27 cellular contexts compared by ENCODE assay signal in genomic region chr9:113738506-113738897, GRCh38.
A peak's percentile ranks its signal among the peaks of the same experiment; 100 is the strongest.
DNase-seq lines count a peak whose midpoint lies in the region; ATAC-seq and FAIRE-seq lines count a peak whose summit lies in the region.
"Had no signal": no experiment of that assay in that cellular context is flagged by ENCODE, and none has a peak within 500 bp of the region (broad histone marks: within the 10 kb centered on the region; RNA-seq: fewer than 3 reads in every experiment).

No MANE protein-coding gene starts in this region.

- no peaks in the 10 kb centered on the region for H3K9me3 ChIP-seq in MG63
- H3K9me3 ChIP-seq: mucosa of descending colon, ovary, vagina had no signal

- H3K36me3 Mint-ChIP-seq in central memory CD8-positive, alpha-beta T cell (ENCODE audit: insufficient read depth): peaks cover 11% of the 10 kb centered on the region
- H3K36me3 Mint-ChIP-seq in stimulated activated naive B cell treated with anti-CD40 and anti-IgM and Interleukin-4, amounts not matched to agents 10 μg/mL and 1 μg/mL and 100 μg/mL, for 72 hours: peaks cover 0 to 1% of the 10 kb centered on the region in 2 donors
- H3K36me3 Mint-ChIP-seq: brain; CD8-positive, alpha-beta memory T cell had no signal

- no peak overlapping the region for H3K4me3 Mint-ChIP-seq in central memory CD8-positive, alpha-beta T cell
- no peak overlapping the region for H3K4me3 Mint-ChIP-seq in stimulated activated naive B cell treated with anti-CD40 and anti-IgM and Interleukin-4, amounts not matched to agents 10 μg/mL and 1 μg/mL and 100 μg/mL, for 72 hours
- H3K4me3 Mint-ChIP-seq: brain; CD8-positive, alpha-beta memory T cell; HFFc6; IgD-negative memory B cell; nephron; stimulated activated naive CD8-positive, alpha-beta T cell treated with anti-CD3 and anti-CD28 coated beads, Interleukin-15, Interleukin-2, amounts not matched to agents 100 ng/mL and 50 ng/mL, for 24 hours had no signal

- peak overlapping the region; percentile 60 for H3K27ac Mint-ChIP-seq in central memory CD8-positive, alpha-beta T cell (ENCODE audit: low read depth)
- H3K27ac Mint-ChIP-seq in stimulated activated naive B cell treated with anti-CD40 and anti-IgM and Interleukin-4, amounts not matched to agents 10 μg/mL and 1 μg/mL and 100 μg/mL, for 72 hours: no peak overlapping the region
- H3K27ac Mint-ChIP-seq: brain; HFFc6; nephron; stimulated activated naive CD8-positive, alpha-beta T cell treated with anti-CD3 and anti-CD28 coated beads, Interleukin-15, Interleukin-2, amounts not matched to agents 100 ng/mL and 50 ng/mL, for 24 hours had no signal

- ATAC-seq in HG03354 (IDR thresholded peaks at IDR 0.05; ENCODE audit: poor library complexity, severe bottlenecking, unreplicated experiment): peak; percentile 26
- no peak for ATAC-seq in central memory CD8-positive, alpha-beta T cell (replicated peaks; ENCODE audit: extremely low read depth, poor library complexity, severe bottlenecking)
- ATAC-seq in stimulated activated naive B cell treated with anti-CD40 and anti-IgM and Interleukin-4, amounts not matched to agents 10 μg/mL and 1 μg/mL and 100 μg/mL, for 72 hours (replicated peaks): peak; percentile 27 to 28
- ATAC-seq: mucosa of descending colon, Right ventricle myocardium inferior had no signal

- no peak for FAIRE-seq in RCC 7860 (lab: Jason Lieb, UNC)

- H3K4me3 ChIP-seq in MG63: no peak overlapping the region
- H3K4me3 ChIP-seq: mucosa of descending colon, ovary, vagina had no signal

- peaks cover 2% of the 10 kb centered on the region; the same call in 1 of the 2 replicates for H3K27me3 ChIP-seq in MG63
- H3K27me3 ChIP-seq: ovary, vagina had no signal

- H3K9me3 Mint-ChIP-seq in central memory CD8-positive, alpha-beta T cell: peaks cover 6% of the 10 kb centered on the region
- peaks cover 7 to 14% of the 10 kb centered on the region in 2 donors for H3K9me3 Mint-ChIP-seq in stimulated activated naive B cell treated with anti-CD40 and anti-IgM and Interleukin-4, amounts not matched to agents 10 μg/mL and 1 μg/mL and 100 μg/mL, for 72 hours
- H3K9me3 Mint-ChIP-seq: HFFc6; nephron; stimulated activated naive CD8-positive, alpha-beta T cell treated with anti-CD3 and anti-CD28 coated beads, Interleukin-15, Interleukin-2, amounts not matched to agents 100 ng/mL and 50 ng/mL, for 24 hours had no signal

- H3K4me1 Mint-ChIP-seq in central memory CD8-positive, alpha-beta T cell: peaks cover 6% of the 10 kb centered on the region
- no peaks in the 10 kb centered on the region for H3K4me1 Mint-ChIP-seq in stimulated activated naive B cell treated with anti-CD40 and anti-IgM and Interleukin-4, amounts not matched to agents 10 μg/mL and 1 μg/mL and 100 μg/mL, for 72 hours
- H3K4me1 Mint-ChIP-seq: CD8-positive, alpha-beta memory T cell; IgD-negative memory B cell had no signal

- DNase-seq in NCI-H82 (lab: John Stamatoyannopoulos, UW) (peak; percentile 33), NCI-H82 treated with DMSO at 0.1 percent for 48 hours (lab: John Stamatoyannopoulos, UW; ENCODE audit: unreplicated experiment) (no peak), T-helper 9 cell (no peak), MG63 (no peak), RCC 7860 (ENCODE audit: low spot score) (no peak)
- no peak for DNase-seq in central memory CD8-positive, alpha-beta T cell (ENCODE audit: low spot score in 2 of 2)
- no peak for DNase-seq in stimulated activated naive B cell treated with anti-CD40 and anti-IgM and Interleukin-4, amounts not matched to agents 10 μg/mL and 1 μg/mL and 100 μg/mL, for 72 hours
- DNase-seq: activated CD4-positive, alpha-beta T cell treated with anti-CD3 and anti-CD28 coated beads for 4 hours; activated naive CD4-positive, alpha-beta T cell; activated T-cell treated with anti-CD3 and anti-CD28 coated beads, Interleukin-2, amount 50 U/mL, for 48 hours; DND-41; effector CD4-positive, alpha-beta T cell; head of caudate nucleus; HFFc6; mucosa of descending colon; NCI-H1092 treated with DMSO at 0.1 percent for 48 hours; NCI-H187 treated with DMSO at 0.1 percent for 48 hours; NCI-H2227 treated with DMSO at 0.1 percent for 48 hours; ovary had no signal

- no peaks in the 10 kb centered on the region for H3K36me3 ChIP-seq in MG63
- H3K36me3 ChIP-seq: ovary, vagina had no signal

- H3K27me3 Mint-ChIP-seq in central memory CD8-positive, alpha-beta T cell: peaks cover 53% of the 10 kb centered on the region
- H3K27me3 Mint-ChIP-seq in stimulated activated naive B cell treated with anti-CD40 and anti-IgM and Interleukin-4, amounts not matched to agents 10 μg/mL and 1 μg/mL and 100 μg/mL, for 72 hours: peaks cover 35 to 43% of the 10 kb centered on the region in 2 donors
